Comparison of ENCODE assay signal across 15 cellular contexts in the genomic region with DNA sequence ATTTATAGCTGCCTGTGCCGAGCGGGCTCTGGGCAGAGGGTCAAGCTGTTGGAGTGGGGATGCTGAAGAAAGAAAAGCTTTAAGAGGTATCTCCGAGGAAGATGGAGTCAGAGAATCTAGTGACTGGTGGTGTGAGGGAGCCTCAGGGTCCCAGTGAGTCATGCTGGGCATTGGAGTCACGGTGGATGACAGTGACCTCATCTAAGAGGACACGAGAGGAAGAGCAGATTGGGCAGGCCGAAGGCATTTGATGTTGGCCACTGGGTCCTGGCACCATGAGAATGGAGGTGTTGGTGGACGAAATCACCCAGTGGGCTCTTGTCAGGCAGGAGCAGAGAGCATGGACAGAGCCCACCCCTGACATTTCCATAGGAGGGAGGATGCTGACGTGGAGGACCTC.
A peak's percentile ranks its signal among the peaks of the same experiment; 100 is the strongest.
DNase-seq lines count a peak whose midpoint lies in the region; ATAC-seq and TF ChIP-seq lines count a peak whose summit lies in the region.
"Had no signal": no experiment of that assay in that cellular context is flagged by ENCODE, and none has a peak within 500 bp of the region (broad histone marks: within the 10 kb centered on the region; RNA-seq: fewer than 3 reads in every experiment).

No MANE protein-coding gene starts in this region.

- POLR2A ChIA-PET in HEK293T (lab: Yijun Ruan, JAX): no interaction called here

- no peaks in the 10 kb centered on the region for H3K27me3 ChIP-seq in ACC112 (ENCODE audit: insufficient read depth, low read length)

- DNase-seq in MV-4-11 (lab: John Stamatoyannopoulos, UW): peak; percentile 46
- DNase-seq in dermis blood vessel endothelial cell: peak; percentile 17
- no peak for DNase-seq in osteocyte (ENCODE audit: extremely low spot score, unreplicated experiment)
- DNase-seq in HEK293T (ENCODE audit: extremely low spot score): no peak
- no peak for DNase-seq in Right ventricle myocardium inferior (ENCODE audit: missing footprints)
- no peak for DNase-seq in stimulated activated CD4-positive, alpha-beta T cell treated with anti-CD3 and anti-CD28 coated beads, Interleukin-12 subunit alpha, Interleukin-12 subunit beta, amount 100 ng/mL, for 4 hours
- DNase-seq: activated naive CD4-positive, alpha-beta T cell; DMS153; hippocampal formation; NCI-H2029 treated with DMSO at 0.1 percent for 48 hours; NCI-H748 treated with DMSO at 0.1 percent for 48 hours; SIG-M5 had no signal

- peaks cover 15% of the 10 kb centered on the region for H3K36me3 Mint-ChIP-seq in osteocyte (ENCODE audit: unreplicated experiment)

- CTCF ChIA-PET in HEK293T (lab: Yijun Ruan, JAX): interaction anchor here (0.7 to 1.4 kb wide), 2 partner anchors 21 to 32 kb away, joined by 3 to 5 read pairs; no protein-coding TSS in a partner anchor

- no peaks in the 10 kb centered on the region for H3K27me3 Mint-ChIP-seq in osteocyte (ENCODE audit: unreplicated experiment)
- H3K27me3 Mint-ChIP-seq: natural killer cell treated with Interleukin-12 subunit alpha and Interleukin-12 subunit beta and Interleukin-15 and Interleukin-18, amount 100 ng/mL, for 72 hours had no signal

- H3K9me3 Mint-ChIP-seq in osteocyte (ENCODE audit: unreplicated experiment): peaks cover 11% of the 10 kb centered on the region

- H3K36me3 ChIP-seq in ACC112 (ENCODE audit: insufficient read depth, low read length): 0 out of 2 replicates have a peak, but pooled peaks cover 4% of the 10 kb centered on the region

- H3K4me3 ChIP-seq in ACC112 (ENCODE audit: low read depth, low read length): no peak overlapping the region

- peak overlapping the region; percentile 81 for H3K27ac ChIP-seq in ACC112 (ENCODE audit: low read depth, low read length)

- peaks cover 26% of the 10 kb centered on the region for H3K4me1 ChIP-seq in ACC112 (ENCODE audit: control insufficient read depth, insufficient read depth, low read length, unreplicated experiment)

- H2AFZ ChIP-seq in ACC112 (ENCODE audit: low read length, unreplicated experiment): no peak overlapping the region

- H3K27ac Mint-ChIP-seq in osteocyte (ENCODE audit: unreplicated experiment): peak overlapping the region; percentile 95

- peaks cover 50% of the 10 kb centered on the region for H3K4me1 Mint-ChIP-seq in osteocyte (ENCODE audit: unreplicated experiment)

- no peak for TF ChIP-seq CTCF in osteocyte (IDR thresholded peaks at IDR 0.05)

- ATAC-seq in Right ventricle myocardium inferior (no peak), esophagus mucosa (no peak)
- ATAC-seq: natural killer cell treated with Interleukin-12 subunit alpha and Interleukin-12 subunit beta and Interleukin-15 and Interleukin-18, amount 100 ng/mL, for 72 hours had no signal

- H3K79me2 ChIP-seq in ACC112 (ENCODE audit: control insufficient read depth, insufficient read depth, low read length, unreplicated experiment): peaks cover 15% of the 10 kb centered on the region

- intact Hi-C loops in Right ventricle myocardium inferior (cut with DNase I): no loop called here

- H3K4me3 Mint-ChIP-seq in osteocyte (ENCODE audit: unreplicated experiment): no peak overlapping the region
- H3K4me3 Mint-ChIP-seq: natural killer cell treated with Interleukin-12 subunit alpha and Interleukin-12 subunit beta and Interleukin-15 and Interleukin-18, amount 100 ng/mL, for 72 hours had no signal

TF ChIP-seq in HEK293T, 16 proteins besides CTCF, POLR2A, EP300 and RAD21:
- TF ChIP-seq SUZ12 (IDR thresholded peaks at IDR 0.05): no peak
- no peak for TF ChIP-seq ELF4 (IDR thresholded peaks at IDR 0.05)
- no peak for TF ChIP-seq FOXK2 (IDR thresholded peaks at IDR 0.05)
- no peak for TF ChIP-seq SP1 (IDR thresholded peaks at IDR 0.05)
- no peak for TF ChIP-seq ZNF384 (IDR thresholded peaks at IDR 0.05)
- no peak for TF ChIP-seq NFRKB (IDR thresholded peaks at IDR 0.05)
- no peak for TF ChIP-seq CTBP1 (IDR thresholded peaks at IDR 0.05; ENCODE audit: borderline replicate concordance)
- TF ChIP-seq FOXM1 (IDR thresholded peaks at IDR 0.05; ENCODE audit: borderline replicate concordance): no peak
- TF ChIP-seq TARDBP (IDR thresholded peaks at IDR 0.05): no peak
- no peak for TF ChIP-seq LEF1 (IDR thresholded peaks at IDR 0.05; ENCODE audit: borderline replicate concordance)
- no peak for TF ChIP-seq ARNT (IDR thresholded peaks at IDR 0.05)
- TF ChIP-seq BHLHE40 (IDR thresholded peaks at IDR 0.05; ENCODE audit: borderline replicate concordance): no peak
- TF ChIP-seq HDGF (IDR thresholded peaks at IDR 0.05; ENCODE audit: borderline replicate concordance): no peak
- no peak for TF ChIP-seq FOXA1 (IDR thresholded peaks at IDR 0.05)
- TF ChIP-seq L3MBTL2 (conservative IDR thresholded peaks at IDR 0.05): no peak
- TF ChIP-seq, protein P1, sequence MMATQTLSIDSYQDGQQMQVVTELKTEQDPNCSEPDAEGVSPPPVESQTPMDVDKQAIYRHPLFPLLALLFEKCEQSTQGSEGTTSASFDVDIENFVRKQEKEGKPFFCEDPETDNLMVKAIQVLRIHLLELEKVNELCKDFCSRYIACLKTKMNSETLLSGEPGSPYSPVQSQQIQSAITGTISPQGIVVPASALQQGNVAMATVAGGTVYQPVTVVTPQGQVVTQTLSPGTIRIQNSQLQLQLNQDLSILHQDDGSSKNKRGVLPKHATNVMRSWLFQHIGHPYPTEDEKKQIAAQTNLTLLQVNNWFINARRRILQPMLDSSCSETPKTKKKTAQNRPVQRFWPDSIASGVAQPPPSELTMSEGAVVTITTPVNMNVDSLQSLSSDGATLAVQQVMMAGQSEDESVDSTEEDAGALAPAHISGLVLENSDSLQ (IDR thresholded peaks at IDR 0.05): no peak

Comparison
In these comparisons a context has a peak if more than half of its experiments do, and no peak if none do; other contexts are left out.
1. DNase-seq: peak in MV-4-11 (single experiment) and dermis blood vessel endothelial cell (single experiment); none in osteocyte (single experiment), HEK293T (single experiment), Right ventricle myocardium inferior (single experiment) and stimulated activated CD4-positive, alpha-beta T cell treated with anti-CD3 and anti-CD28 coated beads, Interleukin-12 subunit alpha, Interleukin-12 subunit beta, amount 100 ng/mL, for 4 hours (single experiment).